13 cellular contexts compared by ENCODE assay signal in the genomic region with DNA sequence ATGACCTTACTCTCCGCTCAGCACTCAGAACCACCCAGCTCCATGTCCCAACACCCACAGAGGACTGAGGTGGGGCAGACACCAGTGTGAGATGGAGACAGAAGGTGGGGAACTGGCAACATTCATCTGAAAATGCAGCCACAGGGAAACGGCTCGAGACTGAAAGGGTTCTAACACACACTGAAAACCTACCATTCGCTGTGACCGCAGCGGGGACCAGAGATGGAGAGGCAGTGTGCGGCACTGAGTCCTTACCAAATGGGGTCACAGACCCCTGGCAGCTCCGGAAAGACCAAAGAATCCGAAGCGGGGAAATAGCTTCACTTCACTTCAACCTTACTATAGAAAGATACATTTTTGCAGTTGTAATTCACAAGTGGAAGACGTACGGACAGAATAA. TPM values are rescaled to one million over a fixed set of nuclear protein-coding genes. Genes with fewer than 3 reads are reported as not detected.
DNase-seq lines count a peak whose midpoint lies in the region; ATAC-seq and TF ChIP-seq lines count a peak whose summit lies in the region.
"Had no signal": no experiment of that assay in that cellular context is flagged by ENCODE, and none has a peak within 500 bp of the region (broad histone marks: within the 10 kb centered on the region; RNA-seq: fewer than 3 reads in every experiment).

No MANE protein-coding gene starts in this region.

- DNase-seq in MCF 10A (ENCODE audit: unreplicated experiment) (no peak), right cardiac atrium (peak in 1 of 3 donors; percentile 53), gastrocnemius medialis (no peak), NCI-H774 (lab: John Stamatoyannopoulos, UW) (no peak), NCI-H187 (lab: John Stamatoyannopoulos, UW) (no peak), NCI-H1105 (lab: John Stamatoyannopoulos, UW) (no peak)
- DNase-seq in activated CD8-positive, alpha-beta memory T cell treated with anti-CD3 and anti-CD28 coated beads, Interleukin-2, amount 50 U/mL, for 4 hours, result no peak
- DNase-seq: activated CD8-positive, alpha-beta T cell treated with anti-CD3 and anti-CD28 coated beads, Interleukin-2, amount 10 ng/mL, durations not matched to agents 7 days and 5 days; anterior cingulate cortex; NCI-H1417 treated with DMSO at 0.1 percent for 48 hours had no signal

- no peaks in the 10 kb centered on the region for H3K27me3 ChIP-seq in BLaER1
- no peaks in the 10 kb centered on the region for H3K27me3 ChIP-seq in right cardiac atrium (ENCODE audit: control insufficient read depth, insufficient read depth)
- no peaks in the 10 kb centered on the region for H3K27me3 ChIP-seq in gastrocnemius medialis
- H3K27me3 ChIP-seq: pancreas had no signal

- intact Hi-C loops in MCF 10A (cut with micrococcal nuclease), result no loop called here
- intact Hi-C loops in right cardiac atrium (cut with DNase I), result loop anchor here in 1 of 4 donors (5.0 kb wide), 1 partner anchor 36 kb away; no protein-coding TSS in a partner anchor
- intact Hi-C loops in gastrocnemius medialis (cut with DNase I; ENCODE audit: low total_unique reads), result loop anchor here (5.0 to 10.0 kb wide), 2 partner anchors 166 to 1172 kb away; a partner anchor contains a TSS

- H3K4me2 ChIP-seq in BLaER1, result peak overlapping the region; percentile 91

- no TSS peak for BruUV-seq in MCF 10A (replicated peaks; lab: Mats Ljungman, UMichigan)

- H3K36me3 ChIP-seq in BLaER1, result peaks cover 13% of the 10 kb centered on the region
- H3K36me3 ChIP-seq in gastrocnemius medialis, result no peaks in the 10 kb centered on the region
- H3K36me3 ChIP-seq: pancreas had no signal

- POLR2A ChIA-PET in MCF 10A (lab: Yijun Ruan, JAX), result interaction anchor here (0.8 to 4.2 kb wide), 7 partner anchors 10 to 76 kb away, joined by 4 to 65 read pairs (median 9); a partner anchor contains a TSS

- H3K4me3 ChIP-seq in BLaER1, result no peak overlapping the region
- H3K4me3 ChIP-seq in right cardiac atrium (ENCODE audit: low read length), result no peak overlapping the region
- no peak overlapping the region for H3K4me3 ChIP-seq in gastrocnemius medialis
- H3K4me3 ChIP-seq: pancreas had no signal

- H3K4me3 Mint-ChIP-seq in MCF 10A (ENCODE audit: unreplicated experiment), result no peak overlapping the region
- H3K4me3 Mint-ChIP-seq: activated CD8-positive, alpha-beta T cell treated with anti-CD3 and anti-CD28 coated beads, Interleukin-2, amount 10 ng/mL, durations not matched to agents 7 days and 5 days had no signal

- H3K4me1 ChIP-seq in BLaER1 (peaks cover 89% of the 10 kb centered on the region), right cardiac atrium (ENCODE audit: control insufficient read depth, insufficient read depth, low read length) (peaks cover 13% of the 10 kb centered on the region), gastrocnemius medialis (peaks cover 52 to 80% of the 10 kb centered on the region in 2 donors)

- in situ Hi-C loops in gastrocnemius medialis (cut with MboI; ENCODE audit: low sequenced_read_pairs in 4 of 4), result loop anchor here in 1 of 4 donors (25.0 kb wide), 1 partner anchor 359 kb away; a partner anchor contains a TSS

- peaks cover 48% of the 10 kb centered on the region for H4K20me1 ChIP-seq in BLaER1

- peak overlapping the region; percentile 40 for H3K27ac Mint-ChIP-seq in MCF 10A (ENCODE audit: low read depth, unreplicated experiment)
- H3K27ac Mint-ChIP-seq: activated CD8-positive, alpha-beta T cell treated with anti-CD3 and anti-CD28 coated beads, Interleukin-2, amount 10 ng/mL, durations not matched to agents 7 days and 5 days; activated T-helper 2 cell treated with anti-CD3 and anti-CD28 coated beads, Interferon-gamma antibody, Interleukin-2, Interleukin-4, amounts not matched to agents 10 μg/mL and 5 μg/mL and 100 μg/mL, durations not matched to agents 14 hours and 24 hours and 36 hours had no signal

- no peak overlapping the region for H3K9ac ChIP-seq in BLaER1

- TF ChIP-seq CTCF in MCF 10A (IDR thresholded peaks at IDR 0.05; ENCODE audit: unreplicated experiment) (no peak), gastrocnemius medialis (IDR thresholded peaks at IDR 0.05 in 4 of 5, conservative IDR thresholded peaks at IDR 0.05 in 1 of 5) (no peak)

- no peaks in the 10 kb centered on the region for H3K9me3 Mint-ChIP-seq in MCF 10A (ENCODE audit: unreplicated experiment)
- H3K9me3 Mint-ChIP-seq: activated T-helper 2 cell treated with anti-CD3 and anti-CD28 coated beads, Interferon-gamma antibody, Interleukin-2, Interleukin-4, amounts not matched to agents 10 μg/mL and 5 μg/mL and 100 μg/mL, durations not matched to agents 14 hours and 24 hours and 36 hours had no signal

- H3K27ac ChIP-seq in BLaER1 (peak overlapping the region; percentile 90), right cardiac atrium (ENCODE audit: low read length) (peak overlapping the region; percentile 97), gastrocnemius medialis (peak overlapping the region; percentile 74 to 97 (median 86))
- H3K27ac ChIP-seq: pancreas had no signal

- no peaks in the 10 kb centered on the region for H3K27me3 Mint-ChIP-seq in MCF 10A (ENCODE audit: insufficient read depth, unreplicated experiment)

- no peak for TF ChIP-seq POLR2A in gastrocnemius medialis (IDR thresholded peaks at IDR 0.05)

- CTCF ChIA-PET in MCF 10A (lab: Yijun Ruan, JAX), result interaction anchor here (0.6 to 10.7 kb wide), 7 partner anchors 9 to 423 kb away, joined by 3 to 126 read pairs (median 4); no protein-coding TSS in a partner anchor

- ATAC-seq in right cardiac atrium (peak; percentile 2), gastrocnemius medialis (no peak)
- ATAC-seq: activated CD8-positive, alpha-beta T cell treated with anti-CD3 and anti-CD28 coated beads, Interleukin-2, amount 10 ng/mL, durations not matched to agents 7 days and 5 days had no signal

- H3K36me3 Mint-ChIP-seq in MCF 10A (ENCODE audit: insufficient read depth, unreplicated experiment), result peaks cover 25% of the 10 kb centered on the region

- WGBS in right cardiac atrium, result 86% methylated on average over 12 of the region's 12 CpGs

- peaks cover 23% of the 10 kb centered on the region for H3K4me1 Mint-ChIP-seq in MCF 10A (ENCODE audit: insufficient read depth, unreplicated experiment)

- H3K9me3 ChIP-seq in BLaER1, result no peaks in the 10 kb centered on the region
- no peaks in the 10 kb centered on the region for H3K9me3 ChIP-seq in right cardiac atrium (ENCODE audit: control insufficient read depth, low read length)
- no peaks in the 10 kb centered on the region for H3K9me3 ChIP-seq in gastrocnemius medialis
- H3K9me3 ChIP-seq: pancreas had no signal

RNA-seq across cellular contexts. Expression of a gene that starts 9.6 kb away (rescaled TPM):
- total RNA-seq in MCF 10A (2022) (30.9 and 35.3 TPM in 2 replicates), right cardiac atrium (10 to 100 TPM; 18.9 to 23.6 (median 19.5) TPM), gastrocnemius medialis (10 to 100 TPM; 16.9 to 22.6 (median 21.0) TPM)
- polyA plus RNA-seq in right cardiac atrium, result 7.7 TPM

RNA-seq across cellular contexts. Expression of a gene that starts 9.9 kb away (rescaled TPM):
- total RNA-seq in MCF 10A (2022), result 68.9 and 70.8 TPM in 2 replicates
- total RNA-seq in right cardiac atrium, result 10 to 100 TPM; 33.8 to 43.5 (median 41.7) TPM
- polyA plus RNA-seq in right cardiac atrium, result 60.8 TPM
- 100 to 1,000 TPM in 1 of 4 donors, 10 to 100 TPM in 3; 56.7 to 111 (median 71.7) TPM for total RNA-seq in gastrocnemius medialis

RNA-seq across cellular contexts. Expression of a gene that starts 23.8 kb away (rescaled TPM):
- total RNA-seq in MCF 10A (2022) (10.2 and 15.8 TPM in 2 replicates), right cardiac atrium (1 to 10 TPM; 4.8 to 6.9 (median 6.5) TPM), gastrocnemius medialis (10 to 100 TPM in 1 of 4 donors, 1 to 10 TPM in 3; 8.3 to 11.0 (median 9.6) TPM)
- polyA plus RNA-seq in right cardiac atrium, result 6.2 TPM

RNA-seq across cellular contexts. Expression of a gene that starts 30.2 kb away (rescaled TPM):
- total RNA-seq in MCF 10A (2022) (5.7 and 8.5 TPM in 2 replicates), right cardiac atrium (100 to 1,000 TPM; 478 to 697 (median 542) TPM), gastrocnemius medialis (100 to 1,000 TPM in 1 of 4 donors, 10 to 100 TPM in 3; 20.7 to 110 (median 43.4) TPM)
- 843 TPM for polyA plus RNA-seq in right cardiac atrium

Comparison
In these comparisons a context has a peak if more than half of its experiments do, and no peak if none do; other contexts are left out.
1. ATAC-seq: peak in right cardiac atrium (2 of 2); none in gastrocnemius medialis (0 of 2).
2. Peak in every context shown above with its lines, with median percentiles within 50 percentile points of each other: H3K27ac ChIP-seq.